ENCODE assay signal across 2 cellular contexts in genomic region chr11:4183410-4184057, GRCh38.
TF ChIP-seq lines count a peak whose summit lies in the region.

No MANE protein-coding gene starts in this region.

TF ChIP-seq in liver, 16 proteins besides CTCF, POLR2A, EP300 and RAD21:
- TF ChIP-seq ZBTB33 (IDR thresholded peaks at IDR 0.05) (no peak), GABPA (IDR thresholded peaks at IDR 0.05 in 1 of 2, conservative IDR thresholded peaks at IDR 0.05 in 1 of 2) (no peak), HNF4G (IDR thresholded peaks at IDR 0.05) (no peak), HNF4A (conservative IDR thresholded peaks at IDR 0.05) (no peak), YY1 (IDR thresholded peaks at IDR 0.05) (no peak), REST (IDR thresholded peaks at IDR 0.05) (no peak), SP1 (IDR thresholded peaks at IDR 0.05) (no peak), FOXA1 (IDR thresholded peaks at IDR 0.05) (no peak)
- TF ChIP-seq, protein P1, sequence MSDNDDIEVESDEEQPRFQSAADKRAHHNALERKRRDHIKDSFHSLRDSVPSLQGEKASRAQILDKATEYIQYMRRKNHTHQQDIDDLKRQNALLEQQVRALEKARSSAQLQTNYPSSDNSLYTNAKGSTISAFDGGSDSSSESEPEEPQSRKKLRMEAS (IDR thresholded peaks at IDR 0.05): no peak

TF ChIP-seq in HepG2, 621 proteins besides CTCF, POLR2A, EP300 and RAD21:
- no peak for TF ChIP-seq HOXA3 (CRISPR knock-in tag; IDR thresholded peaks at IDR 0.05)
- TF ChIP-seq, protein P2, sequence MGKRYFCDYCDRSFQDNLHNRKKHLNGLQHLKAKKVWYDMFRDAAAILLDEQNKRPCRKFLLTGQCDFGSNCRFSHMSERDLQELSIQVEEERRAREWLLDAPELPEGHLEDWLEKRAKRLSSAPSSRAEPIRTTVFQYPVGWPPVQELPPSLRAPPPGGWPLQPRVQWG (CRISPR knock-in tag; IDR thresholded peaks at IDR 0.05; ENCODE audit: borderline replicate concordance, low read depth): no peak
- no peak for TF ChIP-seq ZNF256 (CRISPR knock-in tag; conservative IDR thresholded peaks at IDR 0.05)
- TF ChIP-seq SOX13 (IDR thresholded peaks at IDR 0.05): no peak
- TF ChIP-seq SOX13 (CRISPR knock-in tag; conservative IDR thresholded peaks at IDR 0.05 in 1 of 2, IDR thresholded peaks at IDR 0.05 in 1 of 2): no peak
- TF ChIP-seq ZNF577 (CRISPR knock-in tag; IDR thresholded peaks at IDR 0.05; ENCODE audit: borderline replicate concordance, low read depth): no peak
- no peak for TF ChIP-seq ZNF704 (CRISPR knock-in tag; IDR thresholded peaks at IDR 0.05; ENCODE audit: borderline replicate concordance)
- no peak for TF ChIP-seq ZNF749 (CRISPR knock-in tag; IDR thresholded peaks at IDR 0.05; ENCODE audit: borderline replicate concordance)
- TF ChIP-seq, protein P3, sequence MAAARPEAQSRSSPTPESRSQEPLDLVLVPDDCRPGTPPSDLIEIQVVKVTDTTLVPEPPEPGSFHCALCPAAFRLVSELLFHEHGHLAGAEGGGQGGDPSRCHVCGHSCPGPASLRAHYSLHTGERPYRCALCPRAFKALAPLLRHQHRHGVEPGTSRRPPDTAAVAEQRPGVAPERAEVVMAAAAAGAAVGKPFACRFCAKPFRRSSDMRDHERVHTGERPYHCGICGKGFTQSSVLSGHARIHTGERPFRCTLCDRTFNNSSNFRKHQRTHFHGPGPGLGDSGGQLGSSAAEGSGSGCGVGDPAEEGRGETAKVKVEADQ (CRISPR knock-in tag; IDR thresholded peaks at IDR 0.05; ENCODE audit: borderline replicate concordance): no peak
- no peak for TF ChIP-seq GLMP (CRISPR knock-in tag; IDR thresholded peaks at IDR 0.05; ENCODE audit: borderline replicate concordance)
